In genomic region chr15:70398694-70399093, GRCh38 we compare ENCODE assay signal across 33 cellular contexts.
"Had no signal": no experiment of that assay in that cellular context is flagged by ENCODE, and none has a peak within 500 bp of the region (broad histone marks: within the 10 kb centered on the region; RNA-seq: fewer than 3 reads in every experiment).

No MANE protein-coding gene starts in this region.

- H3K9me3 ChIP-seq: adrenal gland, body of pancreas, breast epithelium had no signal

- H3K9me3 Mint-ChIP-seq: activated B cell treated with CpG ODN at 0.5 μM for 24 hours; activated CD4-positive, alpha-beta memory T cell treated with anti-CD3 and anti-CD28 coated beads for 36 hours had no signal

- H3K4me1 Mint-ChIP-seq: activated CD8-positive, alpha-beta memory T cell treated with anti-CD3 and anti-CD28 coated beads, Interleukin-2, amount 10 ng/mL, durations not matched to agents 7 days and 5 days had no signal

- DNase-seq: activated B cell treated with CpG ODN at 0.5 μM for 24 hours; activated CD4-positive, alpha-beta memory T cell treated with anti-CD3 and anti-CD28 coated beads for 36 hours; activated CD4-positive, alpha-beta T cell treated with anti-CD3 and anti-CD28 coated beads for 4 hours; activated CD4-positive, alpha-beta T cell treated with anti-CD3 and anti-CD28 coated beads, Interleukin-2, amount 50 U/mL, for 1 hour; activated CD4-positive, CD25-positive, alpha-beta regulatory T cell treated with anti-CD3 and anti-CD28 coated beads, Interleukin-2, amount 50 U/mL, for 72 hours; activated CD8-positive, alpha-beta memory T cell treated with anti-CD3 and anti-CD28 coated beads for 24 hours; activated CD8-positive, alpha-beta memory T cell treated with anti-CD3 and anti-CD28 coated beads, Interleukin-2, amount 10 ng/mL, durations not matched to agents 7 days and 5 days; activated CD8-positive, alpha-beta memory T cell treated with anti-CD3 and anti-CD28 coated beads, Interleukin-2, amount 50 U/mL, for 48 hours; activated effector memory CD4-positive, alpha-beta T cell treated with Interleukin-2 at 50 U/mL for 16 hours; activated naive CD4-positive, alpha-beta T cell treated with anti-CD3 and anti-CD28 coated beads, Interleukin-2, amount 50 U/mL, for 16 hours; activated T-cell treated with anti-CD3 and anti-CD28 coated beads, Interleukin-2, amount 50 U/mL, for 48 hours; adrenal gland; caudate nucleus; cerebellar nuclear complex; KG1; MM.1S; MV-4-11; NCI-H1092 treated with DMSO at 0.1 percent for 48 hours; NCI-H2029 treated with DMSO at 0.1 percent for 48 hours; NCI-H2107; NCI-H748 treated with DMSO at 0.1 percent for 48 hours; OCI-M1; SIG-M5; SW 1271; T-helper 1 cell; T-helper 2 cell; T-helper 9 cell had no signal

- H3K27me3 ChIP-seq: adrenal gland, body of pancreas, breast epithelium had no signal

- H3K4me3 Mint-ChIP-seq: activated B cell treated with CpG ODN at 0.5 μM for 24 hours; activated CD4-positive, alpha-beta memory T cell treated with anti-CD3 and anti-CD28 coated beads for 36 hours; activated CD8-positive, alpha-beta memory T cell treated with anti-CD3 and anti-CD28 coated beads, Interleukin-2, amount 10 ng/mL, durations not matched to agents 7 days and 5 days had no signal

- H3K27ac ChIP-seq: adrenal gland, body of pancreas, breast epithelium, VCaP had no signal

- H3K36me3 ChIP-seq: adrenal gland, breast epithelium had no signal

- ATAC-seq: activated CD8-positive, alpha-beta memory T cell treated with anti-CD3 and anti-CD28 coated beads, Interleukin-2, amount 10 ng/mL, durations not matched to agents 7 days and 5 days; Panc1; Right ventricle myocardium inferior; SK-N-SH treated with all-trans-retinoic acid at 6 μM for 48 hours had no signal

- H3K4me3 ChIP-seq: adrenal gland, body of pancreas, breast epithelium had no signal

- H3K36me3 Mint-ChIP-seq: activated CD4-positive, alpha-beta memory T cell treated with anti-CD3 and anti-CD28 coated beads for 36 hours; activated CD8-positive, alpha-beta memory T cell treated with anti-CD3 and anti-CD28 coated beads, Interleukin-2, amount 10 ng/mL, durations not matched to agents 7 days and 5 days had no signal

- H3K27ac Mint-ChIP-seq: activated CD4-positive, alpha-beta memory T cell treated with anti-CD3 and anti-CD28 coated beads for 36 hours; activated CD8-positive, alpha-beta memory T cell treated with anti-CD3 and anti-CD28 coated beads, Interleukin-2, amount 10 ng/mL, durations not matched to agents 7 days and 5 days had no signal
